In genomic region chr11:83852012-83852411, GRCh38 we compare ENCODE assay signal across 1 cellular context.
TF ChIP-seq lines count a peak whose summit lies in the region.

No MANE protein-coding gene starts in this region.

TF ChIP-seq in HepG2, 621 proteins besides CTCF, POLR2A, EP300 and RAD21 (continued from another document):
- no peak for TF ChIP-seq MNT (IDR thresholded peaks at IDR 0.05)
- TF ChIP-seq ZNF724P (CRISPR knock-in tag; IDR thresholded peaks at IDR 0.05; ENCODE audit: borderline replicate concordance) = no peak
- no peak; the same call in 1 of the 2 replicates for TF ChIP-seq ETV5 (CRISPR knock-in tag; IDR thresholded peaks at IDR 0.05; ENCODE audit: borderline replicate concordance)
- TF ChIP-seq NR0B2 (CRISPR knock-in tag; IDR thresholded peaks at IDR 0.05) = no peak
- no peak for TF ChIP-seq NFIB (CRISPR knock-in tag; IDR thresholded peaks at IDR 0.05; ENCODE audit: borderline replicate concordance)
- no peak for TF ChIP-seq ZFP90 (CRISPR knock-in tag; IDR thresholded peaks at IDR 0.05; ENCODE audit: borderline replicate concordance)
- no peak for TF ChIP-seq ATF2 (CRISPR knock-in tag; IDR thresholded peaks at IDR 0.05)
- TF ChIP-seq ZNF354B (CRISPR knock-in tag; IDR thresholded peaks at IDR 0.05) = no peak
- no peak for TF ChIP-seq THAP7 (CRISPR knock-in tag; IDR thresholded peaks at IDR 0.05)
- no peak for TF ChIP-seq ASH2L (IDR thresholded peaks at IDR 0.05; ENCODE audit: insufficient read length, low read depth, low read length)
- no peak for TF ChIP-seq CREB1 (IDR thresholded peaks at IDR 0.05)
- no peak for TF ChIP-seq CREB1 (CRISPR knock-in tag; IDR thresholded peaks at IDR 0.05)
- no peak for TF ChIP-seq YEATS4 (CRISPR knock-in tag; IDR thresholded peaks at IDR 0.05; ENCODE audit: borderline replicate concordance)
- no peak for TF ChIP-seq RARA (CRISPR knock-in tag; IDR thresholded peaks at IDR 0.05)
- TF ChIP-seq ZFYVE20 (CRISPR knock-in tag; IDR thresholded peaks at IDR 0.05; ENCODE audit: borderline replicate concordance, low read depth) = no peak
- no peak for TF ChIP-seq ZNF235 (CRISPR knock-in tag; IDR thresholded peaks at IDR 0.05; ENCODE audit: borderline replicate concordance)
- TF ChIP-seq ATF6 (CRISPR knock-in tag; conservative IDR thresholded peaks at IDR 0.05) = 0 out of 2 replicates have a peak, but pooled peaks have one; percentile 15
- TF ChIP-seq TFE3 (CRISPR knock-in tag; IDR thresholded peaks at IDR 0.05) = no peak
- no peak for TF ChIP-seq TCF12 (IDR thresholded peaks at IDR 0.05)
- TF ChIP-seq TCF12 (CRISPR knock-in tag; IDR thresholded peaks at IDR 0.05) = no peak
- TF ChIP-seq ZSCAN31 (CRISPR knock-in tag; IDR thresholded peaks at IDR 0.05; ENCODE audit: low read depth) = no peak
- TF ChIP-seq CHCHD3 (CRISPR knock-in tag; IDR thresholded peaks at IDR 0.05) = no peak
- no peak for TF ChIP-seq ATF5 (CRISPR knock-in tag; IDR thresholded peaks at IDR 0.05; ENCODE audit: low read depth)
- 0 out of 2 replicates have a peak, but pooled peaks have one; percentile 24 for TF ChIP-seq SOX13 (IDR thresholded peaks at IDR 0.05)
- peak in 1 of 2 experiments; percentile 44; a peak in 1 of 4 replicates for TF ChIP-seq SOX13 (CRISPR knock-in tag; conservative IDR thresholded peaks at IDR 0.05 in 1 of 2, IDR thresholded peaks at IDR 0.05 in 1 of 2)
- no peak for TF ChIP-seq MYNN (CRISPR knock-in tag; IDR thresholded peaks at IDR 0.05; ENCODE audit: low read depth)
- no peak for TF ChIP-seq ZSCAN5A (CRISPR knock-in tag; IDR thresholded peaks at IDR 0.05; ENCODE audit: borderline replicate concordance)
- no peak for TF ChIP-seq ZNF7 (CRISPR knock-in tag; IDR thresholded peaks at IDR 0.05)
- TF ChIP-seq NFATC3 (CRISPR knock-in tag; IDR thresholded peaks at IDR 0.05) = no peak
- TF ChIP-seq HNF1B (CRISPR knock-in tag; IDR thresholded peaks at IDR 0.05) = 0 out of 2 replicates have a peak, but pooled peaks have one; percentile 19
- TF ChIP-seq ZNF17 (CRISPR knock-in tag; IDR thresholded peaks at IDR 0.05) = no peak
- TF ChIP-seq SAP130 (CRISPR knock-in tag; IDR thresholded peaks at IDR 0.05; ENCODE audit: low read depth) = no peak
- TF ChIP-seq ZNF33A (CRISPR knock-in tag; IDR thresholded peaks at IDR 0.05; ENCODE audit: borderline replicate concordance) = no peak
- TF ChIP-seq GABPB1 (CRISPR knock-in tag; IDR thresholded peaks at IDR 0.05) = no peak
- TF ChIP-seq ADNP (CRISPR knock-in tag; IDR thresholded peaks at IDR 0.05) = no peak
- TF ChIP-seq ZNF253 (CRISPR knock-in tag; IDR thresholded peaks at IDR 0.05; ENCODE audit: borderline replicate concordance) = no peak
- no peak for TF ChIP-seq PCBP2 (optimal IDR thresholded peaks at IDR 0.05; ENCODE audit: low read depth, low read length, poor library complexity, severe bottlenecking)
- TF ChIP-seq POLR2AphosphoS2 (IDR thresholded peaks at IDR 0.05; ENCODE audit: low read depth, low read length) = no peak
- no peak for TF ChIP-seq JUNB (CRISPR knock-in tag; IDR thresholded peaks at IDR 0.05; ENCODE audit: borderline replicate concordance)
- TF ChIP-seq SKIL (CRISPR knock-in tag; IDR thresholded peaks at IDR 0.05; ENCODE audit: borderline replicate concordance) = no peak
- no peak for TF ChIP-seq SNAI1 (CRISPR knock-in tag; IDR thresholded peaks at IDR 0.05; ENCODE audit: borderline replicate concordance)
- no peak for TF ChIP-seq ZFP36L1 (CRISPR knock-in tag; IDR thresholded peaks at IDR 0.05)
- TF ChIP-seq RBAK (CRISPR knock-in tag; IDR thresholded peaks at IDR 0.05) = no peak
- TF ChIP-seq MED13 (CRISPR knock-in tag; IDR thresholded peaks at IDR 0.05) = no peak
- TF ChIP-seq GABPA (IDR thresholded peaks at IDR 0.05; ENCODE audit: low read depth, low read length) = no peak
- no peak for TF ChIP-seq GABPA (CRISPR knock-in tag; IDR thresholded peaks at IDR 0.05; ENCODE audit: low read depth)
- no peak for TF ChIP-seq SP1 (IDR thresholded peaks at IDR 0.05)
- no peak for TF ChIP-seq SP1 (CRISPR knock-in tag; IDR thresholded peaks at IDR 0.05)
- 0 out of 2 replicates have a peak, but pooled peaks have one; percentile 20 for TF ChIP-seq HNF1A (IDR thresholded peaks at IDR 0.05; ENCODE audit: low read depth)
- no peak for TF ChIP-seq HNF1A (CRISPR knock-in tag; IDR thresholded peaks at IDR 0.05; ENCODE audit: borderline replicate concordance)
